1 cellular context compared by ENCODE assay signal in the genomic region with DNA sequence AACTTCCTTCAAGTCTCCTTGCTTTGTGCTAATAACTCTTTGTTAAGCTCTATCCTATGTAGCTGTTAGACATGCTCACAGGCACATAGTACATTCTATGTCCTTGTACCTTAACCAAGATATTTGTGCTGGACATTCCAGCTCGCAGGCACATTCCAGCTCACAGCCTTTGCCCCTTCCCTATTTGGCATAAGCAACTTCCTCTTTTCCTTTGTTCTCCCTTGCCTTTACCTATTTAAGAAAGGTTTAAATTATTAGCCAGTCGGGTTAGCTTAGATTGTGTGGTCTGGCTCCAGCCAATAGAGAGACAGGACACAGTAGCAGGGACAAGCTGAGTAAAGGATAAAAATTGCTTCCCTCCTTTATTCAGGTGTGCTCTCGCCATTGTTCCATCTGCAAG.
TF ChIP-seq lines count a peak whose summit lies in the region.

No MANE protein-coding gene starts in this region.

TF ChIP-seq in GM12878, 131 proteins besides CTCF, POLR2A, EP300 and RAD21:
- TF ChIP-seq RELB (IDR thresholded peaks at IDR 0.05; ENCODE audit: low read depth): peak; percentile 19; the same call in 1 of the 2 replicates
